In the genomic region with DNA sequence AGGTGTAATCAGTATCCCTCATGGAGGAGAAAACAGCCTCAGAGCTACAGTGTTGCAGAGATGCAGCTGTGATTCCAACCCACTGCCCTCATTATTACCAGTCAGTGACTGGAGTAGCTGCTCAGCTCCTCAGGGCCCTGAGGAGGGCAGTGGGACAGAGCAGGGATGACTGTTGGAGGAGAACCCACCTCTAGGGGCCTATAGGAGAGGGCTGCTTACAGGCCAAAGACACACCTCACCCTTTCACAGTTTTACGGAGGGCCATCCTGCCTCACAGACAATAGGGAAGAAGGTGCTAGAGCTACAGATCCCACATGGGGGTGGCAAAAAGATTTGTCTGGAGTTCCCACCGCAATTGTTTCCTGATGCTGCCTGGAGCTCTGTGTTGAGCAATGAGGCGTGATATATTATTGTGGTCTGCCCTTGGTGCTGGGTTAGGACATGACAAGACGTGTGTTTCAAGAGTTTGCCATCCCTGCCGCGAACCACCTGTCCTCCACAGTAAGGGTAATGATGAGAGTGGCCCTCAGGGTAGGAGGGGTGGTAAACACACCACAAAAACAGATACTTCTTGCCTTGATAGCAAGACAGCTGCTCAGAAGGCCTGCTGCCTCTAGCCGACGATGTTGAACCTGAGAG, we compare ENCODE assay signal across 2 cellular contexts.
TF ChIP-seq lines count a peak whose summit lies in the region.

No MANE protein-coding gene starts in this region.

TF ChIP-seq in A549, 52 proteins besides CTCF, POLR2A, EP300 and RAD21 (continued from another document):
- TF ChIP-seq NR3C1 (IDR thresholded peaks at IDR 0.05) (no peak), RNF2 (IDR thresholded peaks at IDR 0.05; ENCODE audit: borderline replicate concordance, low read depth) (no peak), SMC3 (IDR thresholded peaks at IDR 0.05) (no peak), CEBPB (IDR thresholded peaks at IDR 0.05) (no peak), JUN (IDR thresholded peaks at IDR 0.05) (no peak), HOXB13 (CRISPR knock-in tag; IDR thresholded peaks at IDR 0.05; ENCODE audit: low read depth) (no peak), BHLHE40 (IDR thresholded peaks at IDR 0.05; ENCODE audit: low read depth, low read length) (no peak), BCL3 (IDR thresholded peaks at IDR 0.05) (no peak), KDM1A (IDR thresholded peaks at IDR 0.05; ENCODE audit: low read depth) (no peak), MYC (IDR thresholded peaks at IDR 0.05; ENCODE audit: borderline replicate concordance, low read length) (no peak)
- TF ChIP-seq, protein P1, sequence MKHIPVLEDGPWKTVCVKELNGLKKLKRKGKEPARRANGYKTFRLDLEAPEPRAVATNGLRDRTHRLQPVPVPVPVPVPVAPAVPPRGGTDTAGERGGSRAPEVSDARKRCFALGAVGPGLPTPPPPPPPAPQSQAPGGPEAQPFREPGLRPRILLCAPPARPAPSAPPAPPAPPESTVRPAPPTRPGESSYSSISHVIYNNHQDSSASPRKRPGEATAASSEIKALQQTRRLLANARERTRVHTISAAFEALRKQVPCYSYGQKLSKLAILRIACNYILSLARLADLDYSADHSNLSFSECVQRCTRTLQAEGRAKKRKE (CRISPR knock-in tag; IDR thresholded peaks at IDR 0.05; ENCODE audit: low read depth), result no peak
- TF ChIP-seq, protein P2, sequence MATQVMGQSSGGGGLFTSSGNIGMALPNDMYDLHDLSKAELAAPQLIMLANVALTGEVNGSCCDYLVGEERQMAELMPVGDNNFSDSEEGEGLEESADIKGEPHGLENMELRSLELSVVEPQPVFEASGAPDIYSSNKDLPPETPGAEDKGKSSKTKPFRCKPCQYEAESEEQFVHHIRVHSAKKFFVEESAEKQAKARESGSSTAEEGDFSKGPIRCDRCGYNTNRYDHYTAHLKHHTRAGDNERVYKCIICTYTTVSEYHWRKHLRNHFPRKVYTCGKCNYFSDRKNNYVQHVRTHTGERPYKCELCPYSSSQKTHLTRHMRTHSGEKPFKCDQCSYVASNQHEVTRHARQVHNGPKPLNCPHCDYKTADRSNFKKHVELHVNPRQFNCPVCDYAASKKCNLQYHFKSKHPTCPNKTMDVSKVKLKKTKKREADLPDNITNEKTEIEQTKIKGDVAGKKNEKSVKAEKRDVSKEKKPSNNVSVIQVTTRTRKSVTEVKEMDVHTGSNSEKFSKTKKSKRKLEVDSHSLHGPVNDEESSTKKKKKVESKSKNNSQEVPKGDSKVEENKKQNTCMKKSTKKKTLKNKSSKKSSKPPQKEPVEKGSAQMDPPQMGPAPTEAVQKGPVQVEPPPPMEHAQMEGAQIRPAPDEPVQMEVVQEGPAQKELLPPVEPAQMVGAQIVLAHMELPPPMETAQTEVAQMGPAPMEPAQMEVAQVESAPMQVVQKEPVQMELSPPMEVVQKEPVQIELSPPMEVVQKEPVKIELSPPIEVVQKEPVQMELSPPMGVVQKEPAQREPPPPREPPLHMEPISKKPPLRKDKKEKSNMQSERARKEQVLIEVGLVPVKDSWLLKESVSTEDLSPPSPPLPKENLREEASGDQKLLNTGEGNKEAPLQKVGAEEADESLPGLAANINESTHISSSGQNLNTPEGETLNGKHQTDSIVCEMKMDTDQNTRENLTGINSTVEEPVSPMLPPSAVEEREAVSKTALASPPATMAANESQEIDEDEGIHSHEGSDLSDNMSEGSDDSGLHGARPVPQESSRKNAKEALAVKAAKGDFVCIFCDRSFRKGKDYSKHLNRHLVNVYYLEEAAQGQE (IDR thresholded peaks at IDR 0.05), result no peak

TF ChIP-seq in IMR-90, 13 proteins besides CTCF, POLR2A, EP300 and RAD21 (continued from another document):
- TF ChIP-seq NFE2L2 (IDR thresholded peaks at IDR 0.05; ENCODE audit: low read depth, low read length) (no peak), MAFK (IDR thresholded peaks at IDR 0.05; ENCODE audit: low read depth, low read length) (no peak), FOS (IDR thresholded peaks at IDR 0.05; ENCODE audit: low read depth, low read length) (no peak), RFX5 (IDR thresholded peaks at IDR 0.05; ENCODE audit: low read depth, low read length) (no peak), RCOR1 (IDR thresholded peaks at IDR 0.05; ENCODE audit: insufficient replicate concordance, low read length) (no peak), CHD1 (IDR thresholded peaks at IDR 0.05; ENCODE audit: low read depth, low read length) (no peak), CEBPB (IDR thresholded peaks at IDR 0.05; ENCODE audit: low read depth, low read length) (no peak), MAZ (IDR thresholded peaks at IDR 0.05; ENCODE audit: borderline replicate concordance, low read depth, low read length) (no peak)
- TF ChIP-seq, protein P3, sequence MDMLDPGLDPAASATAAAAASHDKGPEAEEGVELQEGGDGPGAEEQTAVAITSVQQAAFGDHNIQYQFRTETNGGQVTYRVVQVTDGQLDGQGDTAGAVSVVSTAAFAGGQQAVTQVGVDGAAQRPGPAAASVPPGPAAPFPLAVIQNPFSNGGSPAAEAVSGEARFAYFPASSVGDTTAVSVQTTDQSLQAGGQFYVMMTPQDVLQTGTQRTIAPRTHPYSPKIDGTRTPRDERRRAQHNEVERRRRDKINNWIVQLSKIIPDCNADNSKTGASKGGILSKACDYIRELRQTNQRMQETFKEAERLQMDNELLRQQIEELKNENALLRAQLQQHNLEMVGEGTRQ (IDR thresholded peaks at IDR 0.05; ENCODE audit: low read depth, low read length), result no peak
